ENCODE assay signal across 2 cellular contexts in the genomic region with DNA sequence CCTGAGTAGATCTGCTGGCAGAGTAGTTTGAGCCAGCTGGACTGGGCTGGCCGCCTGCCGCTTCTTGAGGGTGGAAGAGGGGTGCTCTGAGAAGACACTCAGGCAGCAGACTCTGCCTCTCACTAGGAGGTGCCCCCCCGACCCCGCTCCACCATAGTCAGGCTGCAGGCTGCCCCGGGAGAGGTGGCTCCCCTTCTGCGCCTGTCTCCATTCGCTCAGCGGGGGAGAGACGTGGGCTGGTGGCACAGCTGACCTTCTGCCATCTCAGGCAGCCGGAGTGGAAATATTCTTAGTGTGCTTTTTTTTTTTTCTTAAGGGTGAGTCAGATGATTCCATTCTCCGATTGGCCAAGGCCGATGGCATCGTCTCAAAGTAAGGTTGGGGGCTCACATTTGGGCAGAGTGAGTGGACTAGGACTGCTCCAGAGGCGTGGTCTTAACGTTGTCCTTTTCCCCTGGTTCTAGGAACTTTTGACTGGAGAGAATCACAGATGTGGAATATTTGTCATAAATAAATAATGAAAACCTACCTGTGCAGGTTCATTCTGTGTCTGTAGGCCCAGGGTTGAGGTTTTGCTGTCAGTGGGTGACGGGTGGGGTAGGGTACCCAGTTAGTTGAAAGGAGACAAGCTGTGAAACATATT.
TF ChIP-seq lines count a peak whose summit lies in the region.

No MANE protein-coding gene starts in this region.

TF ChIP-seq in IMR-90, 13 proteins besides CTCF, POLR2A, EP300 and RAD21:
- TF ChIP-seq RFX5 (IDR thresholded peaks at IDR 0.05; ENCODE audit: low read depth, low read length), result no peak
- TF ChIP-seq RCOR1 (IDR thresholded peaks at IDR 0.05; ENCODE audit: insufficient replicate concordance, low read length), result no peak
- no peak for TF ChIP-seq MAFK (IDR thresholded peaks at IDR 0.05; ENCODE audit: low read depth, low read length)
- TF ChIP-seq SMC3 (IDR thresholded peaks at IDR 0.05; ENCODE audit: low read depth, low read length), result no peak
- no peak for TF ChIP-seq CEBPB (IDR thresholded peaks at IDR 0.05; ENCODE audit: low read depth, low read length)
- no peak for TF ChIP-seq MAZ (IDR thresholded peaks at IDR 0.05; ENCODE audit: borderline replicate concordance, low read depth, low read length)
- no peak for TF ChIP-seq NFE2L2 (IDR thresholded peaks at IDR 0.05; ENCODE audit: low read depth, low read length)
- TF ChIP-seq BHLHE40 (IDR thresholded peaks at IDR 0.05; ENCODE audit: low read depth, low read length), result no peak
- TF ChIP-seq, protein P1, sequence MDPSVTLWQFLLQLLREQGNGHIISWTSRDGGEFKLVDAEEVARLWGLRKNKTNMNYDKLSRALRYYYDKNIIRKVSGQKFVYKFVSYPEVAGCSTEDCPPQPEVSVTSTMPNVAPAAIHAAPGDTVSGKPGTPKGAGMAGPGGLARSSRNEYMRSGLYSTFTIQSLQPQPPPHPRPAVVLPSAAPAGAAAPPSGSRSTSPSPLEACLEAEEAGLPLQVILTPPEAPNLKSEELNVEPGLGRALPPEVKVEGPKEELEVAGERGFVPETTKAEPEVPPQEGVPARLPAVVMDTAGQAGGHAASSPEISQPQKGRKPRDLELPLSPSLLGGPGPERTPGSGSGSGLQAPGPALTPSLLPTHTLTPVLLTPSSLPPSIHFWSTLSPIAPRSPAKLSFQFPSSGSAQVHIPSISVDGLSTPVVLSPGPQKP (IDR thresholded peaks at IDR 0.05; ENCODE audit: borderline replicate concordance, low read depth, low read length), result no peak
- TF ChIP-seq MXI1 (IDR thresholded peaks at IDR 0.05; ENCODE audit: borderline replicate concordance, low read depth, low read length), result no peak
- TF ChIP-seq, protein P2, sequence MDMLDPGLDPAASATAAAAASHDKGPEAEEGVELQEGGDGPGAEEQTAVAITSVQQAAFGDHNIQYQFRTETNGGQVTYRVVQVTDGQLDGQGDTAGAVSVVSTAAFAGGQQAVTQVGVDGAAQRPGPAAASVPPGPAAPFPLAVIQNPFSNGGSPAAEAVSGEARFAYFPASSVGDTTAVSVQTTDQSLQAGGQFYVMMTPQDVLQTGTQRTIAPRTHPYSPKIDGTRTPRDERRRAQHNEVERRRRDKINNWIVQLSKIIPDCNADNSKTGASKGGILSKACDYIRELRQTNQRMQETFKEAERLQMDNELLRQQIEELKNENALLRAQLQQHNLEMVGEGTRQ (IDR thresholded peaks at IDR 0.05; ENCODE audit: low read depth, low read length), result no peak
- no peak for TF ChIP-seq CHD1 (IDR thresholded peaks at IDR 0.05; ENCODE audit: low read depth, low read length)
- no peak for TF ChIP-seq FOS (IDR thresholded peaks at IDR 0.05; ENCODE audit: low read depth, low read length)

TF ChIP-seq in K562, 482 proteins besides CTCF, POLR2A, EP300 and RAD21:
- TF ChIP-seq POLR2G (IDR thresholded peaks at IDR 0.05; ENCODE audit: low read depth, low read length) (peak; percentile 53), ZNF282 (CRISPR knock-in tag; IDR thresholded peaks at IDR 0.05) (0 out of 2 replicates have a peak, but pooled peaks have one; percentile 32), MAFF (IDR thresholded peaks at IDR 0.05; ENCODE audit: low read length) (no peak), POLR2H (tag; IDR thresholded peaks at IDR 0.05; ENCODE audit: low read depth) (no peak), YY1 (IDR thresholded peaks at IDR 0.05; ENCODE audit: borderline replicate concordance in 1 of 3, control insufficient read depth in 1 of 3, extremely low read depth in 1 of 3, insufficient read depth in 3 of 3, insufficient read length in 1 of 3, insufficient replicate concordance in 2 of 3, low read depth in 1 of 3, low read length in 2 of 3) (no peak), ZNF24 (IDR thresholded peaks at IDR 0.05) (no peak), RBFOX2 (IDR thresholded peaks at IDR 0.05; ENCODE audit: low read depth, low read length) (peak; percentile 11; the same call in 1 of the 2 replicates), SMARCB1 (IDR thresholded peaks at IDR 0.05; ENCODE audit: insufficient read length, low read depth) (no peak), DDX20 (tag; IDR thresholded peaks at IDR 0.05; ENCODE audit: low read depth) (no peak), ZNF384 (IDR thresholded peaks at IDR 0.05; ENCODE audit: low read depth, low read length) (peak; percentile 41; the same call in 1 of the 2 replicates)
- TF ChIP-seq, protein P3, sequence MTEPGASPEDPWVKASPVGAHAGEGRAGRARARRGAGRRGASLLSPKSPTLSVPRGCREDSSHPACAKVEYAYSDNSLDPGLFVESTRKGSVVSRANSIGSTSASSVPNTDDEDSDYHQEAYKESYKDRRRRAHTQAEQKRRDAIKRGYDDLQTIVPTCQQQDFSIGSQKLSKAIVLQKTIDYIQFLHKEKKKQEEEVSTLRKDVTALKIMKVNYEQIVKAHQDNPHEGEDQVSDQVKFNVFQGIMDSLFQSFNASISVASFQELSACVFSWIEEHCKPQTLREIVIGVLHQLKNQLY (CRISPR knock-in tag; conservative IDR thresholded peaks at IDR 0.05), result no peak
- TF ChIP-seq, protein P4, sequence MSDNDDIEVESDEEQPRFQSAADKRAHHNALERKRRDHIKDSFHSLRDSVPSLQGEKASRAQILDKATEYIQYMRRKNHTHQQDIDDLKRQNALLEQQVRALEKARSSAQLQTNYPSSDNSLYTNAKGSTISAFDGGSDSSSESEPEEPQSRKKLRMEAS (CRISPR knock-in tag; IDR thresholded peaks at IDR 0.05), result no peak
- TF ChIP-seq, protein P5, sequence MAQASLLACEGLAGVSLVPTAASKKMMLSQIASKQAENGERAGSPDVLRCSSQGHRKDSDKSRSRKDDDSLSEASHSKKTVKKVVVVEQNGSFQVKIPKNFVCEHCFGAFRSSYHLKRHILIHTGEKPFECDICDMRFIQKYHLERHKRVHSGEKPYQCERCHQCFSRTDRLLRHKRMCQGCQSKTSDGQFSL (CRISPR knock-in tag; IDR thresholded peaks at IDR 0.05), result peak; percentile 70; the same call in 1 of the 2 replicates
- TF ChIP-seq, protein P5 (tag; IDR thresholded peaks at IDR 0.05), result no peak
- TF ChIP-seq, protein P6, sequence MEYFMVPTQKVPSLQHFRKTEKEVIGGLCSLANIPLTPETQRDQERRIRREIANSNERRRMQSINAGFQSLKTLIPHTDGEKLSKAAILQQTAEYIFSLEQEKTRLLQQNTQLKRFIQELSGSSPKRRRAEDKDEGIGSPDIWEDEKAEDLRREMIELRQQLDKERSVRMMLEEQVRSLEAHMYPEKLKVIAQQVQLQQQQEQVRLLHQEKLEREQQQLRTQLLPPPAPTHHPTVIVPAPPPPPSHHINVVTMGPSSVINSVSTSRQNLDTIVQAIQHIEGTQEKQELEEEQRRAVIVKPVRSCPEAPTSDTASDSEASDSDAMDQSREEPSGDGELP (CRISPR knock-in tag; IDR thresholded peaks at IDR 0.05; ENCODE audit: borderline replicate concordance), result peak; percentile 55; the same call in 1 of the 2 replicates
